In genomic region chr2:134457353-134457752, GRCh38 we compare ENCODE assay signal across 22 cellular contexts.
"Had no signal": no experiment of that assay in that cellular context is flagged by ENCODE, and none has a peak within 500 bp of the region (broad histone marks: within the 10 kb centered on the region; RNA-seq: fewer than 3 reads in every experiment).

No MANE protein-coding gene starts in this region.

- H3K27ac Mint-ChIP-seq: nephron had no signal

- H3K9ac ChIP-seq: parathyroid adenoma had no signal

- H3K9me3 Mint-ChIP-seq: naive B cell, nephron had no signal

- H3K27me3 Mint-ChIP-seq: naive B cell had no signal

- H3K4me3 Mint-ChIP-seq: naive B cell, nephron had no signal

- H3K4me3 ChIP-seq: esophagus muscularis mucosa, gastrocnemius medialis, heart right ventricle, left ventricle myocardium inferior, lung, psoas muscle, sigmoid colon, skin epidermis, thyroid gland, upper lobe of left lung, vagina had no signal

- ATAC-seq: gastrocnemius medialis, heart right ventricle, psoas muscle had no signal

- H3K27ac ChIP-seq: epithelial cell of prostate, esophagus muscularis mucosa, gastrocnemius medialis, heart right ventricle, left ventricle myocardium inferior, parathyroid adenoma, psoas muscle, sigmoid colon, skin epidermis, thyroid gland, vagina had no signal

- H3K4me1 ChIP-seq: esophagus muscularis mucosa, gastrocnemius medialis, parathyroid adenoma, psoas muscle, sigmoid colon, vagina had no signal

- H3K36me3 ChIP-seq: gastrocnemius medialis, left ventricle myocardium inferior, sigmoid colon, thyroid gland, vagina had no signal

- H3K79me2 ChIP-seq: parathyroid adenoma had no signal

- H3K9me3 ChIP-seq: esophagus muscularis mucosa, gastrocnemius medialis, heart right ventricle, left ventricle myocardium inferior, psoas muscle, sigmoid colon, thyroid gland, upper lobe of left lung, vagina had no signal

- H2AFZ ChIP-seq: parathyroid adenoma had no signal

- DNase-seq: effector memory CD4-positive, alpha-beta T cell; gastrocnemius medialis; heart right ventricle; islet precursor cell; left ventricle myocardium inferior; mesenchymal stem cell; naive B cell; psoas muscle; retina; sigmoid colon; stimulated activated CD4-positive, alpha-beta T cell treated with anti-CD3 and anti-CD28 coated beads, Interleukin-2, amount 100 ng/mL, for 24 hours; stimulated activated CD4-positive, alpha-beta T cell treated with anti-CD3 and anti-CD28 coated beads, Interleukin-4, amount 100 ng/mL, for 4 hours; stimulated activated naive CD4-positive, alpha-beta T cell; thyroid gland had no signal

- H3K27me3 ChIP-seq: esophagus muscularis mucosa, gastrocnemius medialis, heart right ventricle, sigmoid colon, thyroid gland, upper lobe of left lung, vagina had no signal
